ENCODE assay signal across 9 cellular contexts in genomic region chr6:16318953-16319720, GRCh38.
DNase-seq lines count a peak whose midpoint lies in the region; ATAC-seq and TF ChIP-seq lines count a peak whose summit lies in the region.
"Had no signal": no experiment of that assay in that cellular context is flagged by ENCODE, and none has a peak within 500 bp of the region (broad histone marks: within the 10 kb centered on the region; RNA-seq: fewer than 3 reads in every experiment).

No MANE protein-coding gene starts in this region.

- TF ChIP-seq CTCF in PC-3 (conservative IDR thresholded peaks at IDR 0.05; ENCODE audit: low read depth, low read length) (no peak), gastrocnemius medialis (IDR thresholded peaks at IDR 0.05 in 4 of 5, conservative IDR thresholded peaks at IDR 0.05 in 1 of 5) (no peak)

- TF ChIP-seq POLR2A in gastrocnemius medialis (IDR thresholded peaks at IDR 0.05) = no peak

- BruUV-seq in PC-3 (replicated peaks; lab: Mats Ljungman, UMichigan) = no TSS peak

- peaks cover 3 to 11% (median 7%) of the 10 kb centered on the region in 3 donors for H3K36me3 Mint-ChIP-seq in CD8-positive, alpha-beta memory T cell
- peaks cover 46% of the 10 kb centered on the region for H3K36me3 Mint-ChIP-seq in effector memory CD8-positive, alpha-beta T cell (ENCODE audit: insufficient read depth)

- no peaks in the 10 kb centered on the region for H3F3A ChIP-seq in PC-3 (ENCODE audit: low read length, unreplicated experiment)

- no peaks in the 10 kb centered on the region for H4K20me1 ChIP-seq in PC-3 (ENCODE audit: low read length)

- H3K4me3 Mint-ChIP-seq in CD8-positive, alpha-beta memory T cell = peak overlapping the region; percentile 57 to 83 (median 80)
- peak overlapping the region; percentile 77 for H3K4me3 Mint-ChIP-seq in effector memory CD8-positive, alpha-beta T cell

- no peaks in the 10 kb centered on the region for H3K36me3 ChIP-seq in CD8-positive, alpha-beta memory T cell (ENCODE audit: insufficient read depth, low read length)
- H3K36me3 ChIP-seq in PC-3 (ENCODE audit: low read depth, low read length) (no peaks in the 10 kb centered on the region), gastrocnemius medialis (no peaks in the 10 kb centered on the region)

- CTCF ChIA-PET in CD8-positive, alpha-beta memory T cell (lab: Charles Lee) = interaction anchor here (1.0 to 10.6 kb wide), 5 partner anchors 14 to 452 kb away, joined by 3 to 120 read pairs (median 5); partner anchors contain the start of gene ATXN1
- CTCF ChIA-PET in PC-3 (lab: Charles Lee) = interaction anchor here (0.6 to 1.1 kb wide), 3 partner anchors 10 to 153 kb away, joined by 3 to 4 read pairs (median 3); no protein-coding TSS in a partner anchor

- peaks cover 76 to 88% (median 83%) of the 10 kb centered on the region in 3 donors for H3K4me1 Mint-ChIP-seq in CD8-positive, alpha-beta memory T cell
- H3K4me1 Mint-ChIP-seq in effector memory CD8-positive, alpha-beta T cell (ENCODE audit: low read depth in 2 of 2) = peaks cover 44 to 66% of the 10 kb centered on the region in 2 donors

- intact Hi-C loops in PC-3 (cut with micrococcal nuclease) (loop anchor here (5.0 kb wide), 1 partner anchor 82 kb away; the partner anchor contains the start of gene GMPR), gastrocnemius medialis (cut with DNase I; ENCODE audit: low total_unique reads) (no loop called here)

- DNase-seq in CD8-positive, alpha-beta memory T cell = no peak
- DNase-seq in PC-3 (no peak), gastrocnemius medialis (no peak), NCI-H345 treated with DMSO at 0.1 percent for 48 hours (lab: John Stamatoyannopoulos, UW; ENCODE audit: unreplicated experiment) (no peak), COR-L47 (lab: John Stamatoyannopoulos, UW) (no peak), SW480 (ENCODE audit: low spot score) (no peak)
- no peak for DNase-seq in effector memory CD8-positive, alpha-beta T cell

- H3K9me3 ChIP-seq in CD8-positive, alpha-beta memory T cell (ENCODE audit: low read length) = no peaks in the 10 kb centered on the region
- no peaks in the 10 kb centered on the region for H3K9me3 ChIP-seq in PC-3 (ENCODE audit: low read length)
- H3K9me3 ChIP-seq in gastrocnemius medialis = no peaks in the 10 kb centered on the region
- H3K9me3 ChIP-seq: mucosa of descending colon had no signal

- H3K9ac ChIP-seq in PC-3 (ENCODE audit: low read length) = peak overlapping the region; percentile 54

- H3K4me3 ChIP-seq in CD8-positive, alpha-beta memory T cell (ENCODE audit: low read length) = peak overlapping the region; percentile 55
- H3K4me3 ChIP-seq in PC-3 (ENCODE audit: low read length) (peak overlapping the region; percentile 51; the same call in 1 of the 2 replicates), gastrocnemius medialis (no peak overlapping the region)
- H3K4me3 ChIP-seq: mucosa of descending colon had no signal

- H3K9me3 Mint-ChIP-seq in CD8-positive, alpha-beta memory T cell = no peaks in the 10 kb centered on the region
- no peaks in the 10 kb centered on the region for H3K9me3 Mint-ChIP-seq in effector memory CD8-positive, alpha-beta T cell

- peak overlapping the region; percentile 28 for H2AFZ ChIP-seq in PC-3 (ENCODE audit: low read length)

- in situ Hi-C loops in gastrocnemius medialis (cut with MboI; ENCODE audit: low sequenced_read_pairs in 4 of 4) = no loop called here

- peak overlapping the region; percentile 91 to 100 (median 95) for H3K27ac Mint-ChIP-seq in CD8-positive, alpha-beta memory T cell
- H3K27ac Mint-ChIP-seq in effector memory CD8-positive, alpha-beta T cell = peak overlapping the region; percentile 95 to 96

- peaks cover 67% of the 10 kb centered on the region for H3K4me1 ChIP-seq in CD8-positive, alpha-beta memory T cell (ENCODE audit: insufficient read depth, low read length)
- H3K4me1 ChIP-seq in PC-3 (ENCODE audit: insufficient read depth, low read length) = peaks cover 44% of the 10 kb centered on the region
- peaks cover 61 to 76% of the 10 kb centered on the region in 2 donors for H3K4me1 ChIP-seq in gastrocnemius medialis

- H3K27ac ChIP-seq in CD8-positive, alpha-beta memory T cell (ENCODE audit: low read depth, low read length) = peak overlapping the region; percentile 78
- H3K27ac ChIP-seq in PC-3 (ENCODE audit: low read length) (peak overlapping the region; percentile 88), gastrocnemius medialis (peak overlapping the region; percentile 93 to 100 (median 96))

- peaks cover 0 to 1% of the 10 kb centered on the region in 2 donors for H3K27me3 Mint-ChIP-seq in CD8-positive, alpha-beta memory T cell
- no peaks in the 10 kb centered on the region for H3K27me3 Mint-ChIP-seq in effector memory CD8-positive, alpha-beta T cell

- POLR2A ChIA-PET in CD8-positive, alpha-beta memory T cell (lab: Charles Lee) = interaction anchor here (0.5 to 0.8 kb wide), 7 partner anchors 14 to 1967 kb away, joined by 3 to 4 read pairs (median 3); no protein-coding TSS in a partner anchor
- POLR2A ChIA-PET in PC-3 (lab: Charles Lee; ENCODE audit: unreplicated experiment) = interaction anchor here (0.5 to 0.6 kb wide), 4 partner anchors 20 to 442 kb away, joined by 3 to 7 read pairs (median 4); partner anchors contain the start of gene ATXN1

- no peaks in the 10 kb centered on the region for H3K79me2 ChIP-seq in PC-3 (ENCODE audit: low read length)

- no peak for ATAC-seq in PC-3
- no peak for ATAC-seq in effector memory CD8-positive, alpha-beta T cell (replicated peaks)
- no peak for ATAC-seq in gastrocnemius medialis
- ATAC-seq in GM21381 (IDR thresholded peaks at IDR 0.05; ENCODE audit: unreplicated experiment) = no peak

- no peaks in the 10 kb centered on the region for H3K9me2 ChIP-seq in PC-3 (replicated peaks; ENCODE audit: low read length)

- no peaks in the 10 kb centered on the region for H3K27me3 ChIP-seq in CD8-positive, alpha-beta memory T cell (ENCODE audit: insufficient read depth, low read length, poor library complexity, severe bottlenecking)
- H3K27me3 ChIP-seq in PC-3 (ENCODE audit: low read length) (no peaks in the 10 kb centered on the region), gastrocnemius medialis (no peaks in the 10 kb centered on the region)

- peak overlapping the region; percentile 80 for H3K4me2 ChIP-seq in PC-3 (ENCODE audit: low read length)

Comparison
In these comparisons a context has a peak if more than half of its experiments do, and no peak if none do; other contexts are left out.
1. H3K4me3 ChIP-seq: peak in CD8-positive, alpha-beta memory T cell (single experiment) and PC-3 (single experiment); none in gastrocnemius medialis (0 of 4).
2. Peak in every context shown above with its lines, with median percentiles within 50 percentile points of each other: H3K27ac ChIP-seq.